ENCODE assay signal across 18 cellular contexts in the genomic region with DNA sequence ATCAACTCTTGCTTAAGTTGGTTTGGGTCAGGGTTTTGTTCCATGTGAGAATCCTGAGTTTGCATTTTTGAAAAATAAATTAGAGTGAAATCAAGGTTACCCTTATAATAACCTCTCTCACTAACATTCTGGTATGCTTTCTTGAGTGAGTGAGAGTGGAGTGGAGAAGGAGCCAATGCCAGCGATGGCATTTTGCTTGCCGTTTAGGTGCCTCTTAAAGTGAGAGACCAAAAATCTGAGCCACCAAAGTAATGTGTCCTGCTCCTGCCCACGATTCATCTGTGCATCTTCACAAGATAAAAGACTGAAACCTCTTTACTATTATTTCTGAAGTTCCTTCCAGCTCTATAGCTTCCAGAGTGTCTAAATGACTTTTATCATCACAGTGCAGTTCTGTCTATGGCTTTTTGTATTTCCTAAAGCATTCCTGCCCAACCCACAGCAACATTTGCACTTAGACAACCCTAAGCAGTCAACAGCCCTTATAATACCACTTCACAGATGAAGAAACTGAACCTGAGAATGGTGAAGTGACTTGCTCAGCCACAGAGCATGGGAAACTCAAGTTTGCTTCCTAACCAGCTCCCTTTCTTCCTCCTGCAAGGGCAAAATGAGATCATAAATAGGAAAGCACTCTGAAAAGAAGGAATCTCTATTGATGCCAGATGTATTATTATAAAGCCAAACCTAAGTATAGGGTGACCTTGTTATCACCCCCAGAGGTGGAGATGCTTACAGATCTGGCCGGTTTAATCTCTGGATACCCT. TPM values are rescaled to one million over a fixed set of nuclear protein-coding genes. Genes with fewer than 3 reads are reported as not detected.
DNase-seq lines count a peak whose midpoint lies in the region; ATAC-seq and TF ChIP-seq lines count a peak whose summit lies in the region.
"Had no signal": no experiment of that assay in that cellular context is flagged by ENCODE, and none has a peak within 500 bp of the region (broad histone marks: within the 10 kb centered on the region; RNA-seq: fewer than 3 reads in every experiment).

No MANE protein-coding gene starts in this region.

- H3K9me2 ChIP-seq in GM23338 (ENCODE audit: insufficient read depth), result peaks cover 23% of the 10 kb centered on the region

- H3K4me1 ChIP-seq in GM23338 (ENCODE audit: insufficient read depth) (no peaks in the 10 kb centered on the region), upper lobe of right lung (peaks cover 4% of the 10 kb centered on the region)

- intact Hi-C loops in upper lobe of right lung (cut with DNase I), result no loop called here

- no peaks in the 10 kb centered on the region for H4K20me1 ChIP-seq in GM23338 (replicated peaks; ENCODE audit: insufficient read depth)

- peaks cover 4% of the 10 kb centered on the region; the same call in 1 of the 3 replicates for H3K4me1 Mint-ChIP-seq in GM23338
- H3K4me1 Mint-ChIP-seq: B cell had no signal

- H3K79me2 ChIP-seq in GM23338 (replicated peaks; ENCODE audit: insufficient read depth), result no peaks in the 10 kb centered on the region

- TF ChIP-seq CTCF in GM23338 (conservative IDR thresholded peaks at IDR 0.05; ENCODE audit: low read depth in 2 of 2), result no peak
- TF ChIP-seq CTCF in fibroblast of the aortic adventitia (IDR thresholded peaks at IDR 0.05; ENCODE audit: insufficient read depth, low read length), result no peak
- no peak for TF ChIP-seq CTCF in upper lobe of right lung (IDR thresholded peaks at IDR 0.05)

- H3F3A ChIP-seq in GM23338 (replicated peaks; ENCODE audit: low read depth), result no peaks in the 10 kb centered on the region

- no peak for DNase-seq in GM23338 (ENCODE audit: low spot score)
- peak; percentile 38 for DNase-seq in fibroblast of the aortic adventitia (ENCODE audit: low read depth)
- DNase-seq in middle frontal gyrus (ENCODE audit: extremely low spot score, low spot score), result peak; percentile 33
- DNase-seq in upper lobe of right lung, result no peak
- DNase-seq in NCI-H345 (lab: John Stamatoyannopoulos, UW), result no peak
- DNase-seq in ureter (ENCODE audit: low spot score), result no peak
- DNase-seq: CD4-positive, alpha-beta memory T cell; COR-L47; DMS153; DMS79 treated with DMSO at 0.1 percent for 48 hours; EL; GM23248; H7; IMR-90; KBM-7 had no signal

- ATAC-seq in GM23338 (no peak), upper lobe of right lung (peak; percentile 65)
- ATAC-seq in activated CD4-positive, CD25-positive, alpha-beta regulatory T cell treated with anti-CD3 and anti-CD28 coated beads, Interleukin-2, amount 50 U/mL, for 24 hours, result no peak

- no peak overlapping the region for H3K4me2 ChIP-seq in GM23338

- 0 out of 2 replicates have a peak overlapping the region, but pooled peaks have one; percentile 18 for H2AFZ ChIP-seq in GM23338
- H2AFZ ChIP-seq: GM23248 had no signal

- H3K4me3 ChIP-seq in GM23338 (no peak overlapping the region), fibroblast of the aortic adventitia (ENCODE audit: low read depth, low read length) (no peak overlapping the region), upper lobe of right lung (no peak overlapping the region)
- H3K4me3 ChIP-seq: GM23248 had no signal

- no peak overlapping the region for H3K4me3 Mint-ChIP-seq in GM23338
- H3K4me3 Mint-ChIP-seq: B cell; CD4-positive, alpha-beta memory T cell had no signal

- H3K27me3 Mint-ChIP-seq in GM23338 (ENCODE audit: insufficient read depth, low read depth, poor library complexity), result no peaks in the 10 kb centered on the region
- H3K27me3 Mint-ChIP-seq: CD4-positive, alpha-beta memory T cell had no signal

- H3K27ac ChIP-seq in GM23338 (ENCODE audit: low read depth) (no peak overlapping the region), upper lobe of right lung (no peak overlapping the region)
- H3K27ac ChIP-seq: C4-2B, GM23248 had no signal

- no peaks in the 10 kb centered on the region for H3K36me3 Mint-ChIP-seq in GM23338 (ENCODE audit: low read depth)
- H3K36me3 Mint-ChIP-seq: CD4-positive, alpha-beta memory T cell had no signal

- H3K9me3 Mint-ChIP-seq in GM23338, result no peaks in the 10 kb centered on the region
- H3K9me3 Mint-ChIP-seq: CD4-positive, alpha-beta memory T cell had no signal

- no peak overlapping the region for H3K27ac Mint-ChIP-seq in GM23338
- H3K27ac Mint-ChIP-seq: B cell; CD4-positive, alpha-beta memory T cell had no signal

- H3K9me3 ChIP-seq in upper lobe of right lung, result no peaks in the 10 kb centered on the region

- H3K36me3 ChIP-seq in GM23338 (ENCODE audit: insufficient read depth) (no peaks in the 10 kb centered on the region), upper lobe of right lung (no peaks in the 10 kb centered on the region)

- H3K27me3 ChIP-seq in GM23338 (ENCODE audit: insufficient read depth), result no peaks in the 10 kb centered on the region
- H3K27me3 ChIP-seq in upper lobe of right lung, result no peaks in the 10 kb centered on the region

TF ChIP-seq in GM23338, 12 proteins besides CTCF, POLR2A, EP300 and RAD21 (continues in another document):
- TF ChIP-seq, protein P1, sequence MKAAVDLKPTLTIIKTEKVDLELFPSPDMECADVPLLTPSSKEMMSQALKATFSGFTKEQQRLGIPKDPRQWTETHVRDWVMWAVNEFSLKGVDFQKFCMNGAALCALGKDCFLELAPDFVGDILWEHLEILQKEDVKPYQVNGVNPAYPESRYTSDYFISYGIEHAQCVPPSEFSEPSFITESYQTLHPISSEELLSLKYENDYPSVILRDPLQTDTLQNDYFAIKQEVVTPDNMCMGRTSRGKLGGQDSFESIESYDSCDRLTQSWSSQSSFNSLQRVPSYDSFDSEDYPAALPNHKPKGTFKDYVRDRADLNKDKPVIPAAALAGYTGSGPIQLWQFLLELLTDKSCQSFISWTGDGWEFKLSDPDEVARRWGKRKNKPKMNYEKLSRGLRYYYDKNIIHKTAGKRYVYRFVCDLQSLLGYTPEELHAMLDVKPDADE (IDR thresholded peaks at IDR 0.05), result no peak
- TF ChIP-seq, protein P2, sequence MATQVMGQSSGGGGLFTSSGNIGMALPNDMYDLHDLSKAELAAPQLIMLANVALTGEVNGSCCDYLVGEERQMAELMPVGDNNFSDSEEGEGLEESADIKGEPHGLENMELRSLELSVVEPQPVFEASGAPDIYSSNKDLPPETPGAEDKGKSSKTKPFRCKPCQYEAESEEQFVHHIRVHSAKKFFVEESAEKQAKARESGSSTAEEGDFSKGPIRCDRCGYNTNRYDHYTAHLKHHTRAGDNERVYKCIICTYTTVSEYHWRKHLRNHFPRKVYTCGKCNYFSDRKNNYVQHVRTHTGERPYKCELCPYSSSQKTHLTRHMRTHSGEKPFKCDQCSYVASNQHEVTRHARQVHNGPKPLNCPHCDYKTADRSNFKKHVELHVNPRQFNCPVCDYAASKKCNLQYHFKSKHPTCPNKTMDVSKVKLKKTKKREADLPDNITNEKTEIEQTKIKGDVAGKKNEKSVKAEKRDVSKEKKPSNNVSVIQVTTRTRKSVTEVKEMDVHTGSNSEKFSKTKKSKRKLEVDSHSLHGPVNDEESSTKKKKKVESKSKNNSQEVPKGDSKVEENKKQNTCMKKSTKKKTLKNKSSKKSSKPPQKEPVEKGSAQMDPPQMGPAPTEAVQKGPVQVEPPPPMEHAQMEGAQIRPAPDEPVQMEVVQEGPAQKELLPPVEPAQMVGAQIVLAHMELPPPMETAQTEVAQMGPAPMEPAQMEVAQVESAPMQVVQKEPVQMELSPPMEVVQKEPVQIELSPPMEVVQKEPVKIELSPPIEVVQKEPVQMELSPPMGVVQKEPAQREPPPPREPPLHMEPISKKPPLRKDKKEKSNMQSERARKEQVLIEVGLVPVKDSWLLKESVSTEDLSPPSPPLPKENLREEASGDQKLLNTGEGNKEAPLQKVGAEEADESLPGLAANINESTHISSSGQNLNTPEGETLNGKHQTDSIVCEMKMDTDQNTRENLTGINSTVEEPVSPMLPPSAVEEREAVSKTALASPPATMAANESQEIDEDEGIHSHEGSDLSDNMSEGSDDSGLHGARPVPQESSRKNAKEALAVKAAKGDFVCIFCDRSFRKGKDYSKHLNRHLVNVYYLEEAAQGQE (IDR thresholded peaks at IDR 0.05; ENCODE audit: unreplicated experiment), result no peak
- no peak for TF ChIP-seq CREB1 (CRISPR knock-in tag; IDR thresholded peaks at IDR 0.05; ENCODE audit: low read depth)

RNA-seq across cellular contexts. Expression of a gene that starts 23.6 kb away (rescaled TPM):
- 55.8 and 60.5 TPM in 2 replicates for total RNA-seq in GM23338 (2014; rRNA removed; shearing (Covaris generic))
- 16.4 and 17.5 TPM in 2 replicates for polyA plus RNA-seq in GM23338 (2016; fragmentation: Nextera tagmentation; extraction: Ambion mirVana)
- total RNA-seq in fibroblast of the aortic adventitia (ENCODE audit: low replicate concordance) (103 and 253 TPM in 2 replicates), upper lobe of right lung (45.2 TPM), ureter (106 TPM)

Comparison
In these comparisons a context has a peak if more than half of its experiments do, and no peak if none do; other contexts are left out.
1. DNase-seq: peak in fibroblast of the aortic adventitia (single experiment) and middle frontal gyrus (single experiment); none in GM23338 (single experiment), upper lobe of right lung (single experiment), NCI-H345 (single experiment) and ureter (single experiment).